ENCODE assay signal across 8 cellular contexts in the genomic region with DNA sequence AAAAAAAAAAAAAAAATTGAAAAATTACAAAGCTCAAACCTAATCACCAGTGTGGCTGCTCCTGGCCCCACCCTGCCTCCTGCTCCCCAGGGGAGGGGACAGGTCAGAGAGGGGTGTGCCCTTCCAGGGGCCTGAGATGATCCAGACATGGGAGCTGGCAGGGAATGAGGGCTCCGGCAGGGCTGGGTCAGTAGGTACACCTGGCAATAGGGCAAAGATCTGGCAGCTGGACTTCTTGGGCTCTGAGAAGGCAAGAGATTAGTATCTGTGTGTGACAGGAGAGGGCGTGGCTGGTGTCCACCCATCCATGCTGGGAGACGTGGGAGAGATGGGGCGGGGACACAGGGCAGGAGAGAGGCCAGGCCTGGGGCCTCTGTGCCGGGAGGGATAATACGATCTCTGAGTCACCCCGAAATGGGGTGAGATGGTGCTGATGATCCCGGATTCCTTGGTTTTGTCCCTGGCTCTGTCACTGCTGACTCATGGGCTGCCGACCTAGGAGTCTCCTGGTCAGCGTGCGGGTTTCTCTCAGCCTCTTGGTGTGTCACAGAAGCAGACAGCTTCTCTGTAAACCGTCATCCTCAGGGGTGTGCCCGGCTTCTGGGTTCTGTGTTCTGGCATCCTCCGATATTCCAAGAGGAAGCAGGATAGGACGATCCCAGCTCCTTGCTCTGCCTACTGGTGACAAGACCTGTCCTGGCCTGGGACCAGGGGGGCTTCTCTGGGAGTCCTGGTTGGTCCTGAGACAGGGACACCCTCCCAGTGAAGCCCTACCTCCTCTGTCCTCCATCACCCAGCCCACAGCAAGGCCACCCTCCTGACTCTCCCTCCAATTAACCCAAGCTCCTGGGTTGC. TPM values are rescaled to one million over a fixed set of nuclear protein-coding genes. Genes with fewer than 3 reads are reported as not detected.
DNase-seq lines count a peak whose midpoint lies in the region; ATAC-seq and TF ChIP-seq lines count a peak whose summit lies in the region.

No MANE protein-coding gene starts in this region.

- H3K27me3 ChIP-seq in endodermal cell (ENCODE audit: control insufficient read depth, insufficient read depth, low read length, poor library complexity, severe bottlenecking), result no peaks in the 10 kb centered on the region

- H3K9me3 Mint-ChIP-seq in endodermal cell, result no peaks in the 10 kb centered on the region

- no peaks in the 10 kb centered on the region for H3K9me3 ChIP-seq in endodermal cell (ENCODE audit: control insufficient read depth, low read length)

- no peaks in the 10 kb centered on the region for H3K36me3 ChIP-seq in endodermal cell (ENCODE audit: control insufficient read depth, insufficient read depth, low read length)

- TF ChIP-seq CTCF in endodermal cell (conservative IDR thresholded peaks at IDR 0.05), result no peak

- H3K27ac ChIP-seq in endodermal cell (ENCODE audit: low read depth, low read length), result no peak overlapping the region

- peaks cover 4% of the 10 kb centered on the region for H3K4me1 Mint-ChIP-seq in endodermal cell

- intact Hi-C loops in posterior vena cava (cut with DNase I), result no loop called here

- H3K4me3 Mint-ChIP-seq in endodermal cell, result no peak overlapping the region

- H3K4me3 ChIP-seq in endodermal cell (ENCODE audit: low read length), result no peak overlapping the region

- no peaks in the 10 kb centered on the region for H3K36me3 Mint-ChIP-seq in endodermal cell (ENCODE audit: low read depth)

- no peak overlapping the region for H3K27ac Mint-ChIP-seq in endodermal cell

- peak; percentile 99 for DNase-seq in EL
- DNase-seq in NCI-H69 (lab: John Stamatoyannopoulos, UW), result peak; percentile 68
- peak; percentile 67 for DNase-seq in endodermal cell
- peak; percentile 91 for DNase-seq in posterior vena cava (ENCODE audit: low spot score)
- DNase-seq in NCI-H2081 treated with DMSO at 0.1 percent for 48 hours (lab: John Stamatoyannopoulos, UW), result no peak

- H3K9ac ChIP-seq in endodermal cell (ENCODE audit: extremely low read depth, low read length, poor library complexity, severe bottlenecking), result no peak overlapping the region

- peaks cover 14% of the 10 kb centered on the region for H3K27me3 Mint-ChIP-seq in endodermal cell (ENCODE audit: insufficient read depth)

- no peaks in the 10 kb centered on the region for H3K4me1 ChIP-seq in endodermal cell (ENCODE audit: control insufficient read depth, insufficient read depth, low read length)

- WGBS in endodermal cell (ENCODE audit: insufficient coverage in 1 of 2, insufficient read length in 1 of 2), 2 experiments, result 81% methylated on average over 4 to 15 of the region's 15 CpGs

- ATAC-seq in GM19455 (IDR thresholded peaks at IDR 0.05; ENCODE audit: unreplicated experiment), result no peak
- ATAC-seq in GM18858 (IDR thresholded peaks at IDR 0.05; ENCODE audit: unreplicated experiment), result no peak
- no peak for ATAC-seq in GM21390 (IDR thresholded peaks at IDR 0.05; ENCODE audit: unreplicated experiment)

RNA-seq across cellular contexts. Expression of a gene that starts 8.2 kb away (rescaled TPM):
- 1 to 10 TPM; 5.6 to 9.7 TPM for total RNA-seq in endodermal cell
- 2.2 TPM for polyA plus RNA-seq in endodermal cell (2013, experiment 1 of 2)
- polyA plus RNA-seq in endodermal cell (2013, experiment 2 of 2), result 1.8 TPM
- under 1 TPM; 0.38 to 0.97 TPM for total RNA-seq in posterior vena cava

RNA-seq across cellular contexts. Expression of a gene that starts 19.8 kb away (rescaled TPM):
- total RNA-seq in endodermal cell (10 to 100 TPM; 20.9 to 22.2 TPM), posterior vena cava (1 to 10 TPM in 1 of 2 donors, under 1 TPM in 1; 0.90 to 5.1 TPM)
- polyA plus RNA-seq in endodermal cell (2013, experiment 1 of 2), result 4.3 TPM
- 4.2 TPM for polyA plus RNA-seq in endodermal cell (2013, experiment 2 of 2)

RNA-seq across cellular contexts. Expression of a gene that starts 38.4 kb away (rescaled TPM):
- total RNA-seq in endodermal cell, result not detected
- polyA plus RNA-seq in endodermal cell (2013, experiment 1 of 2), result not detected
- polyA plus RNA-seq in endodermal cell (2013, experiment 2 of 2), result not detected
- not detected for total RNA-seq in posterior vena cava

RNA-seq across cellular contexts. Expression of a gene that starts 52.5 kb away (rescaled TPM):
- total RNA-seq in endodermal cell, result 10 to 100 TPM; 20.7 to 47.0 TPM
- 4.2 TPM for polyA plus RNA-seq in endodermal cell (2013, experiment 1 of 2)
- 3.6 TPM for polyA plus RNA-seq in endodermal cell (2013, experiment 2 of 2)
- total RNA-seq in posterior vena cava, result not detected
